In the genomic region with DNA sequence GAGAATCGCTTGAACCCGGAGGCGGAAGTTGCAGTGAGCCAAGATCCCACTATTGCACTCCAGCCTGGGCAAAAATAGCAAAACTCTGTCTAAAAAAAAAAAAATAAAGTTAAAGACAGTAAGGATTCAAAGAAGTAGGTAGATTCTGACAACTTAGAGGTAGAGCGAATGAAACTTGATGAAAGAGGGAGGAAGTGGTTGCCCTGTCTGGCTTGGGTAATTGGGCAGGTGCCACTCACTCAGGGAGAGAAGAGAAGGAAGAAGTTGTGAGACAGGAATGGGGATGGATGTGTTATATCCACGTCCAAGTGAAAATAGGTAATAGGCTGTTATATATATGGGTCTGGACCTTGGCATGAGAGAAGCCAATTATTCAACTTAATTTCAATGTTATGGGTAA, we compare ENCODE assay signal across 16 cellular contexts. TPM values are rescaled to one million over a fixed set of nuclear protein-coding genes. Genes with fewer than 3 reads are reported as not detected.
"Had no signal": no experiment of that assay in that cellular context is flagged by ENCODE, and none has a peak within 500 bp of the region (broad histone marks: within the 10 kb centered on the region; RNA-seq: fewer than 3 reads in every experiment).

No MANE protein-coding gene starts in this region.

- H3K27ac ChIP-seq: body of pancreas, hepatocyte, parathyroid adenoma, stomach, thoracic aorta, vagina had no signal

- H3K36me3 ChIP-seq: stomach, thoracic aorta, vagina had no signal

- ATAC-seq: body of pancreas had no signal

- H3K4me1 ChIP-seq: body of pancreas, parathyroid adenoma, stomach had no signal

- H3K4me3 Mint-ChIP-seq: endodermal cell, neural crest cell had no signal

- H3K27me3 ChIP-seq: body of pancreas, hepatocyte, stomach, vagina had no signal

- DNase-seq: activated CD4-positive, CD25-positive, alpha-beta regulatory T cell treated with anti-CD3 and anti-CD28 coated beads, Interleukin-2, amount 50 U/mL, for 72 hours; activated effector memory CD4-positive, alpha-beta T cell treated with anti-CD3 and anti-CD28 coated beads, Interleukin-2, amount 50 U/mL, for 16 hours; activated T-cell treated with anti-CD3 and anti-CD28 coated beads, Interleukin-2, amount 50 U/mL, for 1 hour; amniotic stem cell; body of pancreas; dermis blood vessel endothelial cell; endodermal cell; erythroblast; SK-N-SH; stimulated activated CD4-positive, alpha-beta T cell treated with anti-CD3 and anti-CD28 coated beads, Interleukin-4, amount 100 ng/mL, for 24 hours; stomach had no signal

- H3K4me1 Mint-ChIP-seq: endodermal cell, neural crest cell had no signal

- H3K4me3 ChIP-seq: body of pancreas, hepatocyte, stomach, thoracic aorta, vagina had no signal

- H3K9me3 ChIP-seq: body of pancreas, SK-N-SH, stomach, thoracic aorta, vagina had no signal

- H3K27ac Mint-ChIP-seq: endodermal cell had no signal

RNA-seq across cellular contexts. Expression of gene NDC80, which starts 26.3 kb away (rescaled TPM):
- total RNA-seq: body of pancreas had no signal
